9 cellular contexts compared by ENCODE assay signal in genomic region chr19:8385566-8385965, GRCh38. TPM values are rescaled to one million over a fixed set of nuclear protein-coding genes. Genes with fewer than 3 reads are reported as not detected.
A peak's percentile ranks its signal among the peaks of the same experiment; 100 is the strongest.
DNase-seq lines count a peak whose midpoint lies in the region; ATAC-seq and TF ChIP-seq lines count a peak whose summit lies in the region.
"Not testable (repeated sequence)": the region's sequence is repeated elsewhere in the genome, so short reads cannot be mapped to it uniquely, and the experiment has no call there.
"Had no signal": no experiment of that assay in that cellular context is flagged by ENCODE, and none has a peak within 500 bp of the region (broad histone marks: within the 10 kb centered on the region; RNA-seq: fewer than 3 reads in every experiment).

No MANE protein-coding gene starts in this region.

- not testable (repeated sequence) for H3K9me2 ChIP-seq in PC-9 (ENCODE audit: insufficient read depth)

- H3K27ac Mint-ChIP-seq in nephron = peak overlapping the region; percentile 57 to 70 (median 58)
- peak overlapping the region; percentile 75 for H3K27ac Mint-ChIP-seq in type B pancreatic cell

- H3F3A ChIP-seq in PC-9 (ENCODE audit: insufficient read depth, low read depth) = peaks cover 28% of the 10 kb centered on the region

- H3K4me1 ChIP-seq in PC-9 (replicated peaks; ENCODE audit: insufficient read depth) (peaks cover 44% of the 10 kb centered on the region), left lung (peaks cover 0 to 21% of the 10 kb centered on the region in 2 donors)

- peak overlapping the region; percentile 59 for H3K27ac ChIP-seq in HL-60 (replicated peaks)
- peak overlapping the region; percentile 59 for H3K27ac ChIP-seq in PC-9
- H3K27ac ChIP-seq in left lung = peak overlapping the region; percentile 39 to 65
- peak overlapping the region in 18 of 21 experiments; percentile 19 to 77 (median 64) for H3K27ac ChIP-seq in skin epidermis

- H3K27me3 Mint-ChIP-seq in nephron (ENCODE audit: low read depth); type B pancreatic cell: not testable (repeated sequence)

- H3K4me1 Mint-ChIP-seq in nephron = not testable (repeated sequence)
- peaks cover 32% of the 10 kb centered on the region for H3K4me1 Mint-ChIP-seq in type B pancreatic cell (ENCODE audit: unreplicated experiment)

- BruUV-seq in PC-9 (replicated peaks; lab: Mats Ljungman, UMichigan) = not testable (repeated sequence)

- peaks cover 25% of the 10 kb centered on the region for H3K79me2 ChIP-seq in PC-9 (ENCODE audit: low read depth)

- H3K4me3 Mint-ChIP-seq in nephron = not testable (repeated sequence)
- H3K4me3 Mint-ChIP-seq in type B pancreatic cell = peak overlapping the region; percentile 58

- not testable (repeated sequence) for H3K36me3 Mint-ChIP-seq in nephron (ENCODE audit: low read depth); type B pancreatic cell

- H3K4me3 ChIP-seq in HL-60 (replicated peaks; ENCODE audit: insufficient read depth, low read length); epithelial cell of esophagus (ENCODE audit: low read length); left lung; skin epidermis: not testable (repeated sequence)
- peak overlapping the region; percentile 28; the same call in 1 of the 2 replicates for H3K4me3 ChIP-seq in PC-9

- peak overlapping the region; percentile 70 for H3K4me2 ChIP-seq in PC-9

- ATAC-seq in left lung = not testable (repeated sequence)

- CTCF ChIA-PET in PC-9 (lab: Charles Lee) = interaction anchor here (0.7 kb wide), 1 partner anchor 17 kb away, joined by 4 read pairs; no protein-coding TSS in a partner anchor

- not testable (repeated sequence) for TF ChIP-seq CTCF in HL-60 (IDR thresholded peaks at IDR 0.05; ENCODE audit: insufficient read depth, low read length); PC-9 (conservative IDR thresholded peaks at IDR 0.05); epithelial cell of esophagus (IDR thresholded peaks at IDR 0.05; ENCODE audit: insufficient read depth, low read depth, low read length, missing control alignments); left lung (IDR thresholded peaks at IDR 0.05); nephron (IDR thresholded peaks at IDR 0.05; ENCODE audit: unreplicated experiment in 3 of 3); type B pancreatic cell (conservative IDR thresholded peaks at IDR 0.05)

- DNase-seq in HL-60 (ENCODE audit: low read depth in 1 of 2, low spot score in 1 of 2); left lung; type B pancreatic cell (ENCODE audit: extremely low spot score, unreplicated experiment): not testable (repeated sequence)
- DNase-seq in PC-9 (peak in 1 of 2 experiments; percentile 67), epithelial cell of esophagus (ENCODE audit: low read depth) (peak; percentile 71)

- POLR2A ChIA-PET in PC-9 (lab: Charles Lee; ENCODE audit: unreplicated experiment) = not testable (repeated sequence)

- not testable (repeated sequence) for H2AFZ ChIP-seq in PC-9

- intact Hi-C loops in PC-9 (cut with micrococcal nuclease; ENCODE audit: unreplicated experiment); left lung (cut with DNase I): not testable (repeated sequence)

- H4K20me1 ChIP-seq in PC-9 (ENCODE audit: insufficient read depth) = not testable (repeated sequence)

- H3K9me3 Mint-ChIP-seq in nephron, type B pancreatic cell: not testable (repeated sequence)

- H3K36me3 ChIP-seq in PC-9 (ENCODE audit: low read depth); left lung: not testable (repeated sequence)

- not testable (repeated sequence) for H3K9me3 ChIP-seq in PC-9 (ENCODE audit: insufficient read depth, low read depth); left lung

- H3K27me3 ChIP-seq in HL-60 (ENCODE audit: insufficient read depth, poor library complexity, severe bottlenecking); PC-9 (ENCODE audit: insufficient read depth, low read depth); left lung: not testable (repeated sequence)

RNA-seq across cellular contexts. Expression of gene RAB11B, which starts 4.6 kb away (rescaled TPM):
- 119 and 126 TPM in 2 replicates for total RNA-seq in PC-9 (2021)
- 100 to 1,000 TPM in 1 of 2 donors, 10 to 100 TPM in 1; 91.6 to 116 TPM for total RNA-seq in left lung
- 106 and 123 TPM in 2 replicates for total RNA-seq in type B pancreatic cell (ENCODE audit: low replicate concordance)

RNA-seq across cellular contexts. Expression of gene ANGPTL4, which starts 21.6 kb away (rescaled TPM):
- total RNA-seq in PC-9 (2021) (0.30 TPM in 1 of 2 replicates, not detected in the other), left lung (10 to 100 TPM in 1 of 2 donors, 1 to 10 TPM in 1; 2.5 to 24.8 TPM), type B pancreatic cell (ENCODE audit: low replicate concordance) (4.2 and 4.7 TPM in 2 replicates)
- total RNA-seq: CD4-positive, alpha-beta memory T cell had no signal

RNA-seq across cellular contexts. Expression of gene MARCHF2, which starts 27.5 kb away (rescaled TPM):
- 16.6 and 25.2 TPM in 2 replicates for total RNA-seq in PC-9 (2021)
- 10 to 100 TPM; 46.5 to 54.6 TPM for total RNA-seq in left lung
- 15.5 and 24.7 TPM in 2 replicates for total RNA-seq in type B pancreatic cell (ENCODE audit: low replicate concordance)

RNA-seq across cellular contexts. Expression of gene KANK3, which starts 42.5 kb away (rescaled TPM):
- 0.37 and 1.6 TPM in 2 replicates for total RNA-seq in PC-9 (2021)
- total RNA-seq in left lung = 10 to 100 TPM; 14.4 to 29.0 TPM
- total RNA-seq in type B pancreatic cell (ENCODE audit: low replicate concordance) = 1.6 and 3.1 TPM in 2 replicates
- total RNA-seq: SJSA1 had no signal

RNA-seq across cellular contexts. Expression of gene HNRNPM, which starts 59.2 kb away (rescaled TPM):
- total RNA-seq in PC-9 (2021) (220 and 239 TPM in 2 replicates), left lung (100 to 1,000 TPM; 121 to 163 TPM), type B pancreatic cell (ENCODE audit: low replicate concordance) (197 and 317 TPM in 2 replicates)
